30 cellular contexts compared by ENCODE assay signal in the genomic region with DNA sequence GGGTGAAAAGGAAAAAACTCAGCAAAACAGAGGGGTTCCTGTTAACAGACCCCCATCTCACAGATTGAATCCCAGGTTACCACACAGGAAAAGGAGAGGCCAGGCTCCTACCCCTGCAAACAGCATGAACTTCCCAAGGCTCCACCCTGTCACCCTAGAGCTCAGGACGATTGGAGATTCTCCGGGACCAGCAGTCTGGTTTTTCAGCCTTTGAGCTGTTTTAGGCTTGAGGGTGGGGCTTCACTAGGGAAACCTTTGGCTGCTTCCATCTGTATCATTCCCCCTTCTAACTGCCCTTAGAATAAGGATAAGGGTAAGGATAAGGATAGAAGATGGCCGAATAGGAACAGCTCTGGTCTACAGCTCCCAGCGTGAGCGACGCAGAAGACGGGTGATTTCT. TPM values are rescaled to one million over a fixed set of nuclear protein-coding genes. Genes with fewer than 3 reads are reported as not detected.
A peak's percentile ranks its signal among the peaks of the same experiment; 100 is the strongest.
DNase-seq lines count a peak whose midpoint lies in the region; ATAC-seq and TF ChIP-seq lines count a peak whose summit lies in the region.
"Had no signal": no experiment of that assay in that cellular context is flagged by ENCODE, and none has a peak within 500 bp of the region (broad histone marks: within the 10 kb centered on the region; RNA-seq: fewer than 3 reads in every experiment).

No MANE protein-coding gene starts in this region.

- POLR2A ChIA-PET in RWPE1 (lab: Yijun Ruan, JAX; ENCODE audit: low non-redundant PET) (no interaction called here), GM10248 (lab: Yijun Ruan, JAX) (no interaction called here)

- H3K4me3 ChIP-seq in HUES64 (ENCODE audit: low read length) = peak overlapping the region; percentile 38
- H3K4me3 ChIP-seq: gastrocnemius medialis, GM12878, transverse colon had no signal

- H3K27ac ChIP-seq in HUES64 (ENCODE audit: low read depth, low read length) (no peak overlapping the region), RWPE1 (peak overlapping the region; percentile 23; the same call in 1 of the 2 replicates)
- H3K27ac ChIP-seq: gastrocnemius medialis, transverse colon had no signal

- H3K4me1 ChIP-seq in ES-I3 (ENCODE audit: insufficient read depth, low read length) = no peaks in the 10 kb centered on the region
- no peaks in the 10 kb centered on the region for H3K4me1 ChIP-seq in HUES64 (ENCODE audit: insufficient read depth, low read length)
- H3K4me1 ChIP-seq: gastrocnemius medialis, transverse colon had no signal

- H3K9ac ChIP-seq in ES-I3 (ENCODE audit: low read depth, low read length) (peak overlapping the region; percentile 56), HUES64 (ENCODE audit: low read depth, low read length) (peak overlapping the region; percentile 46)

- 56% methylated on average over 2 of the region's 7 CpGs for WGBS in HUES64

- DNase-seq in RWPE1 (ENCODE audit: low spot score) = no peak
- peak; percentile 12 for DNase-seq in iPS-NIHi7 (ENCODE audit: extremely low spot score)
- no peak for DNase-seq in stimulated activated naive CD8-positive, alpha-beta T cell treated with anti-CD3 and anti-CD28 coated beads, Interleukin-15, Interleukin-2, amounts not matched to agents 100 U/mL and 50 U/mL, for 24 hours
- no peak for DNase-seq in NCI-H1092 (lab: John Stamatoyannopoulos, UW)
- DNase-seq in GM10248 (ENCODE audit: extremely low spot score) = no peak
- DNase-seq: activated B cell treated with CpG ODN at 0.5 μM for 24 hours; activated CD4-positive, alpha-beta memory T cell treated with anti-CD3 and anti-CD28 coated beads for 36 hours; activated effector memory CD4-positive, alpha-beta T cell treated with Interleukin-2 at 50 U/mL for 16 hours; activated naive CD8-positive, alpha-beta T cell treated with anti-CD3 and anti-CD28 coated beads, Interleukin-2, amount 50 U/mL, for 24 hours; CD4-positive, alpha-beta T cell; DMS153; effector memory CD4-positive, alpha-beta T cell; gastrocnemius medialis; hippocampal formation; mammary epithelial cell; NCI-H1092 treated with DMSO at 0.1 percent for 48 hours; NCI-H2107; NK-92 treated with Interleukin-12 subunit alpha and Interleukin-12 subunit beta, amount 100 ng/mL, for 24 hours; nucleus accumbens; retina; RPMI8226; stimulated activated CD4-positive, alpha-beta T cell treated with anti-CD3 and anti-CD28 coated beads, Interleukin-4, amount 100 ng/mL, for 4 hours; stimulated activated naive CD8-positive, alpha-beta T cell treated with anti-CD3 and anti-CD28 coated beads, Interleukin-15, amount 100 ng/mL, for 72 hours; T-helper 9 cell; transverse colon had no signal

- CTCF ChIA-PET in RWPE1 (lab: Yijun Ruan, JAX) = no interaction called here
- CTCF ChIA-PET in GM10248 (lab: Yijun Ruan, JAX) = interaction anchor here (1.8 kb wide), 1 partner anchor 49 kb away, joined by 5 read pairs; no protein-coding TSS in a partner anchor

- no peak for ATAC-seq in stimulated activated naive CD8-positive, alpha-beta T cell treated with anti-CD3 and anti-CD28 coated beads, Interleukin-15, Interleukin-2, amounts not matched to agents 100 U/mL and 50 U/mL, for 24 hours
- no peak for ATAC-seq in GM19351 (IDR thresholded peaks at IDR 0.05; ENCODE audit: unreplicated experiment)
- ATAC-seq: activated naive CD8-positive, alpha-beta T cell treated with anti-CD3 and anti-CD28 coated beads, Interleukin-2, amount 50 U/mL, for 24 hours; esophagus mucosa; gastrocnemius medialis; GM12878; stimulated activated naive CD8-positive, alpha-beta T cell treated with anti-CD3 and anti-CD28 coated beads, Interleukin-15, amount 100 ng/mL, for 72 hours had no signal

- TF ChIP-seq CTCF in RWPE1 (conservative IDR thresholded peaks at IDR 0.05; ENCODE audit: low read depth) = no peak
- TF ChIP-seq CTCF in GM10248 (IDR thresholded peaks at IDR 0.05; ENCODE audit: control extremely low read depth, extremely low read depth, low read depth, missing control alignments) = no peak

- H3K27me3 ChIP-seq in HUES64 (ENCODE audit: insufficient read depth, low read length) = no peaks in the 10 kb centered on the region
- H3K27me3 ChIP-seq: gastrocnemius medialis, transverse colon had no signal

- H3K36me3 ChIP-seq in ES-I3 (ENCODE audit: insufficient read depth, low read length) (no peaks in the 10 kb centered on the region), HUES64 (ENCODE audit: insufficient read depth, low read length) (no peaks in the 10 kb centered on the region)
- H3K36me3 ChIP-seq: gastrocnemius medialis, transverse colon had no signal

- H3K9me3 ChIP-seq in ES-I3 (ENCODE audit: control insufficient read depth, insufficient read depth, low read length) = no peaks in the 10 kb centered on the region
- H3K9me3 ChIP-seq in HUES64 (ENCODE audit: insufficient read depth, low read depth, low read length) = peaks cover 4% of the 10 kb centered on the region; the same call in 1 of the 2 replicates
- H3K9me3 ChIP-seq: gastrocnemius medialis, transverse colon had no signal

RNA-seq across cellular contexts. Expression of gene C6orf58, which starts 16.0 kb away (rescaled TPM):
- not detected for polyA plus RNA-seq in HUES64 (2013, experiment 1 of 2)
- polyA plus RNA-seq in HUES64 (2013, experiment 2 of 2) = not detected
- polyA plus RNA-seq: mammary epithelial cell had no signal
